Comparison of ENCODE assay signal across 13 cellular contexts in the genomic region with DNA sequence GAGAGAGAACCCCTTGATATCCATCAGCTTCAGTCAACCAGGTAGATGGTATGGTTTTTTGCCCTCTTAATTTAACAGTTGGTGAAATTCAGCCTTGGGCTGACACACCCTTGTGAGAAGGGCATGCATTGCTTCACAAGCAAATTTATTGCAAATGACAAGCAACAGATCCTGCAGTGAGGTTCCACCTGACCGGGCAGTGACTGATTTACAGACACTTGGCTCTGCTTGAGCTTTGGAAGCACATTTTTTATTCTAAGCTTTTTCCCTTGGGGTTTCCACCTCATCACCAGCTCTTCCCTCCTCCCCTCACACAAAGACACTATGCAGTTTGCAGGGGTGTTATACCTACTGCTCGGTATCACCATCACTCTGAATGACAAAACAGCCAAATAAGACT.
DNase-seq lines count a peak whose midpoint lies in the region; ATAC-seq and TF ChIP-seq lines count a peak whose summit lies in the region.
"Had no signal": no experiment of that assay in that cellular context is flagged by ENCODE, and none has a peak within 500 bp of the region (broad histone marks: within the 10 kb centered on the region; RNA-seq: fewer than 3 reads in every experiment).

No MANE protein-coding gene starts in this region.

- H4K20me1 ChIP-seq in OCI-LY3 (ENCODE audit: insufficient read depth, low read length) = no peaks in the 10 kb centered on the region

- no peak overlapping the region for H3K9ac ChIP-seq in OCI-LY3 (ENCODE audit: low read length)

- no peaks in the 10 kb centered on the region for H3K79me2 ChIP-seq in OCI-LY3 (ENCODE audit: low read length)

- peaks cover 24% of the 10 kb centered on the region for H3K4me1 ChIP-seq in OCI-LY3 (ENCODE audit: low read length)

- H3K9me3 ChIP-seq in OCI-LY3 (ENCODE audit: insufficient read depth, low read length) = no peaks in the 10 kb centered on the region

- H2AFZ ChIP-seq in OCI-LY3 (ENCODE audit: low read depth, low read length) = no peak overlapping the region
- H2AFZ ChIP-seq: PC-9 had no signal

- H3K27ac ChIP-seq in OCI-LY3 (ENCODE audit: low read length) = no peak overlapping the region
- H3K27ac ChIP-seq: PC-9 had no signal

- no peaks in the 10 kb centered on the region for H3K27me3 ChIP-seq in OCI-LY3 (ENCODE audit: low read depth, low read length)

- ATAC-seq in HG03354 (IDR thresholded peaks at IDR 0.05; ENCODE audit: poor library complexity, severe bottlenecking, unreplicated experiment) = peak; percentile 78
- ATAC-seq in GM18858 (IDR thresholded peaks at IDR 0.05; ENCODE audit: unreplicated experiment) = no peak

- TF ChIP-seq CTCF in OCI-LY3 (IDR thresholded peaks at IDR 0.05; ENCODE audit: low read depth, low read length) = no peak

- H3K4me3 ChIP-seq in OCI-LY3 (ENCODE audit: low read length) = no peak overlapping the region
- H3K4me3 ChIP-seq: PC-9 had no signal

- DNase-seq in DMS79 treated with DMSO at 0.1 percent for 48 hours (lab: John Stamatoyannopoulos, UW) (peak; percentile 41), left kidney (ENCODE audit: low read depth, low spot score) (peak; percentile 85), NCI-H2227 treated with DMSO at 0.1 percent for 48 hours (lab: John Stamatoyannopoulos, UW) (no peak), NCI-H146 treated with DMSO at 0.1 percent for 48 hours (lab: John Stamatoyannopoulos, UW; ENCODE audit: unreplicated experiment) (no peak), GOT3 (lab: John Stamatoyannopoulos, UW) (no peak)
- DNase-seq: NCI-H1048, NCI-H1436 treated with DMSO at 0.1 percent for 48 hours, NCI-H2081 treated with DMSO at 0.1 percent for 48 hours, NCI-H82, PC-9 had no signal

- no peaks in the 10 kb centered on the region for H3K36me3 ChIP-seq in OCI-LY3 (replicated peaks; ENCODE audit: low read depth, low read length)

- H3K4me2 ChIP-seq in OCI-LY3 (ENCODE audit: low read length) = peak overlapping the region; percentile 14; the same call in 1 of the 2 replicates
- H3K4me2 ChIP-seq: PC-9 had no signal

Comparison
In these comparisons a context has a peak if more than half of its experiments do, and no peak if none do; other contexts are left out.
1. DNase-seq: peak in DMS79 treated with DMSO at 0.1 percent for 48 hours (single experiment) and left kidney (single experiment); none in NCI-H2227 treated with DMSO at 0.1 percent for 48 hours (single experiment), NCI-H146 treated with DMSO at 0.1 percent for 48 hours (single experiment) and GOT3 (single experiment).